In the genomic region with DNA sequence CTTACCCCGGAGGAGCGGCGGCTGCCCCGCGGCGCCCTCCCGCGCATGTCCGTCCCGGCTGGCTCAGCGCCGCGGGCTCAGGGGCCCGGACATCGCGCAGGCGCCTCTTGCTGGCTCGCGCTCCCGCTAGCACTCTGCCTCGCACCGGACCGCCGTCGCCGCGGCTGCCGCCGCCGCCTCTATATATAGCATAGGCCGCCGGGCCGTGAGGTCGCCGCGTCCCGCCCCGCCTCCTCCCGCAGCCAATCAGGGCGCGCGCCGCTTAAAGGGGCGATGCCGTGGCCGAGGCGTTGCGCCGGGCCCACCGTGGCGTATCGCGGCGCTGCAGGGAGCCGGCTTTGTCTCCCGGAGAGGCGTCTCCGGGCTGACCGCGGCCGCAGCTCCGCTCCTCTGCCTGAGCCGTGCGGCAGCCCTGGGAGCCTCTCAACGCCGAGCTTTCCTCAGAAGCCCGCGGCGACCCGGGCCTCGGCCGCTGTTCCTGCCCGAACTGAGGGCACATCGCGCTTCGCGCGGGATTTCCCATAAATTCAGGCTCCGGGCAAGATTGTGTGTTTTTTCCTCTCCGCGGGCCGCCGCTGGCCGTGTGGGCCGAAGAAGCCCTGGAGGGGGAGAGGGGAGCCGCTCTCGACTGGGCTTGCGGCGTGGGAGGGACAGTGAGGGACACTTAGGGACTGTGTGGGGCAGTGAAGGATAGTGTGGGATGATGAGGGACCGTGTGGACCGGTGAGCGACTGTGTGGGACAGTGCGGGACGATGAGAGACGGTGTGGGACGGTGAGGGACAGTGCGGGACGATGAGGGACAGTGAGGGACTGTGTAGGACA, we compare ENCODE assay signal across 8 cellular contexts.
DNase-seq lines count a peak whose midpoint lies in the region; ATAC-seq and TF ChIP-seq lines count a peak whose summit lies in the region.

A gene with protein sequence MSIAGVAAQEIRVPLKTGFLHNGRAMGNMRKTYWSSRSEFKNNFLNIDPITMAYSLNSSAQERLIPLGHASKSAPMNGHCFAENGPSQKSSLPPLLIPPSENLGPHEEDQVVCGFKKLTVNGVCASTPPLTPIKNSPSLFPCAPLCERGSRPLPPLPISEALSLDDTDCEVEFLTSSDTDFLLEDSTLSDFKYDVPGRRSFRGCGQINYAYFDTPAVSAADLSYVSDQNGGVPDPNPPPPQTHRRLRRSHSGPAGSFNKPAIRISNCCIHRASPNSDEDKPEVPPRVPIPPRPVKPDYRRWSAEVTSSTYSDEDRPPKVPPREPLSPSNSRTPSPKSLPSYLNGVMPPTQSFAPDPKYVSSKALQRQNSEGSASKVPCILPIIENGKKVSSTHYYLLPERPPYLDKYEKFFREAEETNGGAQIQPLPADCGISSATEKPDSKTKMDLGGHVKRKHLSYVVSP (minus strand): TSS at position 157 of the 823 bp plus-strand sequence. CDS start 10,690 bp downstream, outside the sequence.

- H3K27ac ChIP-seq in skin epidermis = peak within 1 kb of the TSS; percentile 62 to 97 (median 86)

- peak within 1 kb of the TSS; percentile 51 for H3K4me3 ChIP-seq in GM12875 (ENCODE audit: low read depth, low read length)
- peak within 1 kb of the TSS; percentile 65 to 84 for H3K4me3 ChIP-seq in cardiac fibroblast (replicated peaks in 1 of 2; ENCODE audit: low read depth in 2 of 2, low read length in 2 of 2)
- peak within 1 kb of the TSS; percentile 68 to 93 (median 76) for H3K4me3 ChIP-seq in skin epidermis

- peak; percentile 53 for DNase-seq in NCI-H2029 treated with DMSO at 0.1 percent for 48 hours (lab: John Stamatoyannopoulos, UW)
- peak; percentile 73 to 80 (median 76) for DNase-seq in activated CD4-positive, CD25-positive, alpha-beta regulatory T cell (lab: John Stamatoyannopoulos, UW)
- peak; percentile 95 to 98 for DNase-seq in cardiac fibroblast (ENCODE audit: low read depth in 2 of 2)
- peak; percentile 96 for DNase-seq in iPS-NIHi11 (ENCODE audit: low spot score)

- no peak for TF ChIP-seq CTCF in GM12875 (IDR thresholded peaks at IDR 0.05; ENCODE audit: borderline replicate concordance, insufficient read depth, low read depth, low read length)
- TF ChIP-seq CTCF in cardiac fibroblast (IDR thresholded peaks at IDR 0.05; ENCODE audit: low read depth, low read length) = no peak

- peak; percentile 79 for ATAC-seq in HG02840 (IDR thresholded peaks at IDR 0.05; ENCODE audit: low FRiP score, unreplicated experiment)
- no peak for ATAC-seq in HG03378 (IDR thresholded peaks at IDR 0.05; ENCODE audit: unreplicated experiment)
